1 cellular context compared by ENCODE assay signal in the genomic region with DNA sequence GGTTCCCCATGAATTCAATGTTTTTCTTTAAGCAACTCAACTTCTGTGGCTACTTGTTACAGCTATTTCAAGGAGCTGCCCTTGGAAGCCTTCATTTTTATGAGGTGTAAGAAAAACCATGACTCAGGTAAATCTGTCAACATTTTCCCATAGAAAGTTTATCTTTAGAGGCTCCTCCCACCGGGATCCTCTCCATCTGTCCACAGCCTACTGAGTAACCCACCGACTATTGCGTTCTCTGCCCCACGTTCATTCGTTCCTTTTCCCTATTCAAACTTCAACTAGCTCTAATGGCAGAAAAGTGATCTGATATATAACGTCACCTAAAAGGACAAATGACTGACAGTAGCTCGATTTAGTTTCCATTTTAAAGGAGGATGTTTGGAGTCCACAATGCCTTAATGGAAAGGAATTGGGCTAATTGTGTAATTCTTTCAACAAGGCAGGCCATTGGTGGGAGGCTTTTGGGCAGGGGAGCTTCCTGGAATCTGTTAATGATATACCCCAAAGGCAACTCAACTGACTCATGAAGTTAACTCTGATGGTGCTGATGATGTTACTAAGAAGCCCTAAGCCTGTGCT.
A peak's percentile ranks its signal among the peaks of the same experiment; 100 is the strongest.
TF ChIP-seq lines count a peak whose summit lies in the region.

No MANE protein-coding gene starts in this region.

TF ChIP-seq in liver, 16 proteins besides CTCF, POLR2A, EP300 and RAD21:
- peak; percentile 75 to 80 for TF ChIP-seq RXRA (IDR thresholded peaks at IDR 0.05)
- TF ChIP-seq HNF4A (conservative IDR thresholded peaks at IDR 0.05), result peak; percentile 62 to 70
- TF ChIP-seq HNF4G (IDR thresholded peaks at IDR 0.05), result peak; percentile 30
- TF ChIP-seq, protein P1, sequence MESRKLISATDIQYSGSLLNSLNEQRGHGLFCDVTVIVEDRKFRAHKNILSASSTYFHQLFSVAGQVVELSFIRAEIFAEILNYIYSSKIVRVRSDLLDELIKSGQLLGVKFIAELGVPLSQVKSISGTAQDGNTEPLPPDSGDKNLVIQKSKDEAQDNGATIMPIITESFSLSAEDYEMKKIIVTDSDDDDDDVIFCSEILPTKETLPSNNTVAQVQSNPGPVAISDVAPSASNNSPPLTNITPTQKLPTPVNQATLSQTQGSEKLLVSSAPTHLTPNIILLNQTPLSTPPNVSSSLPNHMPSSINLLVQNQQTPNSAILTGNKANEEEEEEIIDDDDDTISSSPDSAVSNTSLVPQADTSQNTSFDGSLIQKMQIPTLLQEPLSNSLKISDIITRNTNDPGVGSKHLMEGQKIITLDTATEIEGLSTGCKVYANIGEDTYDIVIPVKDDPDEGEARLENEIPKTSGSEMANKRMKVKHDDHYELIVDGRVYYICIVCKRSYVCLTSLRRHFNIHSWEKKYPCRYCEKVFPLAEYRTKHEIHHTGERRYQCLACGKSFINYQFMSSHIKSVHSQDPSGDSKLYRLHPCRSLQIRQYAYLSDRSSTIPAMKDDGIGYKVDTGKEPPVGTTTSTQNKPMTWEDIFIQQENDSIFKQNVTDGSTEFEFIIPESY (IDR thresholded peaks at IDR 0.05), result peak; percentile 65
- peak; percentile 59 to 66 for TF ChIP-seq JUND (IDR thresholded peaks at IDR 0.05)
- TF ChIP-seq, protein P2, sequence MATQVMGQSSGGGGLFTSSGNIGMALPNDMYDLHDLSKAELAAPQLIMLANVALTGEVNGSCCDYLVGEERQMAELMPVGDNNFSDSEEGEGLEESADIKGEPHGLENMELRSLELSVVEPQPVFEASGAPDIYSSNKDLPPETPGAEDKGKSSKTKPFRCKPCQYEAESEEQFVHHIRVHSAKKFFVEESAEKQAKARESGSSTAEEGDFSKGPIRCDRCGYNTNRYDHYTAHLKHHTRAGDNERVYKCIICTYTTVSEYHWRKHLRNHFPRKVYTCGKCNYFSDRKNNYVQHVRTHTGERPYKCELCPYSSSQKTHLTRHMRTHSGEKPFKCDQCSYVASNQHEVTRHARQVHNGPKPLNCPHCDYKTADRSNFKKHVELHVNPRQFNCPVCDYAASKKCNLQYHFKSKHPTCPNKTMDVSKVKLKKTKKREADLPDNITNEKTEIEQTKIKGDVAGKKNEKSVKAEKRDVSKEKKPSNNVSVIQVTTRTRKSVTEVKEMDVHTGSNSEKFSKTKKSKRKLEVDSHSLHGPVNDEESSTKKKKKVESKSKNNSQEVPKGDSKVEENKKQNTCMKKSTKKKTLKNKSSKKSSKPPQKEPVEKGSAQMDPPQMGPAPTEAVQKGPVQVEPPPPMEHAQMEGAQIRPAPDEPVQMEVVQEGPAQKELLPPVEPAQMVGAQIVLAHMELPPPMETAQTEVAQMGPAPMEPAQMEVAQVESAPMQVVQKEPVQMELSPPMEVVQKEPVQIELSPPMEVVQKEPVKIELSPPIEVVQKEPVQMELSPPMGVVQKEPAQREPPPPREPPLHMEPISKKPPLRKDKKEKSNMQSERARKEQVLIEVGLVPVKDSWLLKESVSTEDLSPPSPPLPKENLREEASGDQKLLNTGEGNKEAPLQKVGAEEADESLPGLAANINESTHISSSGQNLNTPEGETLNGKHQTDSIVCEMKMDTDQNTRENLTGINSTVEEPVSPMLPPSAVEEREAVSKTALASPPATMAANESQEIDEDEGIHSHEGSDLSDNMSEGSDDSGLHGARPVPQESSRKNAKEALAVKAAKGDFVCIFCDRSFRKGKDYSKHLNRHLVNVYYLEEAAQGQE (IDR thresholded peaks at IDR 0.05), result peak; percentile 77
- peak; percentile 82 for TF ChIP-seq YY1 (IDR thresholded peaks at IDR 0.05)
- TF ChIP-seq TAF1 (conservative IDR thresholded peaks at IDR 0.05), result peak; percentile 35
- TF ChIP-seq, protein P3, sequence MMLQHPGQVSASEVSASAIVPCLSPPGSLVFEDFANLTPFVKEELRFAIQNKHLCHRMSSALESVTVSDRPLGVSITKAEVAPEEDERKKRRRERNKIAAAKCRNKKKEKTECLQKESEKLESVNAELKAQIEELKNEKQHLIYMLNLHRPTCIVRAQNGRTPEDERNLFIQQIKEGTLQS (IDR thresholded peaks at IDR 0.05), result peak; percentile 36
- TF ChIP-seq EGR1 (IDR thresholded peaks at IDR 0.05; ENCODE audit: low read depth in 2 of 2), result no peak
- peak in 1 of 2 donors; percentile 60 for TF ChIP-seq GABPA (IDR thresholded peaks at IDR 0.05 in 1 of 2, conservative IDR thresholded peaks at IDR 0.05 in 1 of 2)
- TF ChIP-seq NR2F2 (IDR thresholded peaks at IDR 0.05), result no peak
- TF ChIP-seq SP1 (IDR thresholded peaks at IDR 0.05), result peak; percentile 78
- TF ChIP-seq, protein P4, sequence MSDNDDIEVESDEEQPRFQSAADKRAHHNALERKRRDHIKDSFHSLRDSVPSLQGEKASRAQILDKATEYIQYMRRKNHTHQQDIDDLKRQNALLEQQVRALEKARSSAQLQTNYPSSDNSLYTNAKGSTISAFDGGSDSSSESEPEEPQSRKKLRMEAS (IDR thresholded peaks at IDR 0.05), result no peak
- peak; percentile 83 for TF ChIP-seq FOXA1 (IDR thresholded peaks at IDR 0.05)
- TF ChIP-seq FOXA2 (IDR thresholded peaks at IDR 0.05), result peak; percentile 59
TF ChIP-seq in liver: peak in this region for 13.
